ENCODE assay signal across 13 cellular contexts in the genomic region with DNA sequence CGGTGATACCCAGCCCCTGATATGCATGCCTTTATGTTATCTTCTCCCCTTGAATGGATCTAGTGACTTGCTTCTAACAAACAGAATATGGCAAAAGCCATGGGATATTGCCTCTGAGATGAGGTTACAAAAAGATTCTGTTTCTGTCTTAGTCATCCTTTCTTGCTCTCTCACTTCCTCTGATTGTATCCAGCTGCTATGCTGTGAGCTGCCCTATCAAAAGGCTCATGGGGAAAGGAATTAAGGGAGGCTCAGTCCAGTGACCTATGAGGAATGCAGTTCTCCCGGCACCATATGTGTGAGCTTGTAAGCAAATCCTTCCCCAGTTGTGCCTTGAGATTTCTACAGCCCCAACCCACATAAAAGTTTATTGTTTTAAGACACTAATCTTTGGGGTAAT.
DNase-seq lines count a peak whose midpoint lies in the region; ATAC-seq and TF ChIP-seq lines count a peak whose summit lies in the region.
"Had no signal": no experiment of that assay in that cellular context is flagged by ENCODE, and none has a peak within 500 bp of the region (broad histone marks: within the 10 kb centered on the region; RNA-seq: fewer than 3 reads in every experiment).

No MANE protein-coding gene starts in this region.

- H3K4me1 ChIP-seq in hepatocyte (ENCODE audit: insufficient read depth) = no peaks in the 10 kb centered on the region
- H3K4me1 ChIP-seq in CD8-positive, alpha-beta memory T cell (ENCODE audit: insufficient read depth, low read length) = no peaks in the 10 kb centered on the region

- H3K9me3 Mint-ChIP-seq in CD8-positive, alpha-beta memory T cell = no peaks in the 10 kb centered on the region
- H3K9me3 Mint-ChIP-seq: T-cell had no signal

- ATAC-seq in HG02610 (IDR thresholded peaks at IDR 0.05; ENCODE audit: unreplicated experiment) = peak; percentile 73
- ATAC-seq: T-cell had no signal

- H3K27me3 Mint-ChIP-seq in CD8-positive, alpha-beta memory T cell = no peaks in the 10 kb centered on the region

- no peak overlapping the region for H3K4me2 ChIP-seq in hepatocyte

- H3K27ac ChIP-seq in hepatocyte = no peak overlapping the region
- no peak overlapping the region for H3K27ac ChIP-seq in CD8-positive, alpha-beta memory T cell (ENCODE audit: low read depth, low read length)
- H3K27ac ChIP-seq: dorsolateral prefrontal cortex had no signal

- WGBS in hepatocyte (ENCODE audit: low lambda C conversion rate, missing lambda C conversion rate) = 45% methylated on average over 2 of the region's 2 CpGs

- CTCF ChIA-PET in CD8-positive, alpha-beta memory T cell (lab: Charles Lee) = no interaction called here

- no peak overlapping the region for H3K4me3 ChIP-seq in hepatocyte
- no peak overlapping the region for H3K4me3 ChIP-seq in CD8-positive, alpha-beta memory T cell (ENCODE audit: low read length)
- H3K4me3 ChIP-seq: dorsolateral prefrontal cortex had no signal

- no peaks in the 10 kb centered on the region for H3K36me3 Mint-ChIP-seq in CD8-positive, alpha-beta memory T cell
- H3K36me3 Mint-ChIP-seq: T-cell had no signal

- H3K27me3 ChIP-seq in hepatocyte = no peaks in the 10 kb centered on the region
- H3K27me3 ChIP-seq in CD8-positive, alpha-beta memory T cell (ENCODE audit: insufficient read depth, low read length, poor library complexity, severe bottlenecking) = no peaks in the 10 kb centered on the region

- H4K20me1 ChIP-seq in hepatocyte (ENCODE audit: insufficient read depth, poor library complexity, severe bottlenecking) = no peaks in the 10 kb centered on the region

- H2AFZ ChIP-seq in hepatocyte = no peak overlapping the region

- H3K9me3 ChIP-seq in hepatocyte (ENCODE audit: low read depth) = no peaks in the 10 kb centered on the region
- no peaks in the 10 kb centered on the region for H3K9me3 ChIP-seq in CD8-positive, alpha-beta memory T cell (ENCODE audit: low read length)

- DNase-seq in ELF-1 (ENCODE audit: low read depth, low spot score) (peak; percentile 17), RKO (ENCODE audit: low spot score) (peak; percentile 73), hepatocyte (ENCODE audit: low spot score) (peak; percentile 29), NCI-H146 (lab: John Stamatoyannopoulos, UW) (no peak), AML-193 (lab: John Stamatoyannopoulos, UW) (no peak)
- no peak for DNase-seq in activated naive CD4-positive, alpha-beta T cell treated with anti-CD3 and anti-CD28 coated beads, Interleukin-2, amount 50 U/mL, for 16 hours
- DNase-seq in CD8-positive, alpha-beta memory T cell = no peak
- DNase-seq: Calu3; dorsolateral prefrontal cortex; NCI-H2029; stimulated activated naive CD4-positive, alpha-beta T cell; T-cell had no signal

- TF ChIP-seq CTCF in hepatocyte (IDR thresholded peaks at IDR 0.05; ENCODE audit: poor library complexity) = no peak

- H3K27ac Mint-ChIP-seq in CD8-positive, alpha-beta memory T cell = no peak overlapping the region
- H3K27ac Mint-ChIP-seq: T-cell had no signal

- no peaks in the 10 kb centered on the region for H3K4me1 Mint-ChIP-seq in CD8-positive, alpha-beta memory T cell
- H3K4me1 Mint-ChIP-seq: T-cell had no signal

- H3K4me3 Mint-ChIP-seq in CD8-positive, alpha-beta memory T cell = no peak overlapping the region
- H3K4me3 Mint-ChIP-seq: T-cell had no signal

- no peaks in the 10 kb centered on the region for H3K79me2 ChIP-seq in hepatocyte

- H3K36me3 ChIP-seq in hepatocyte (replicated peaks; ENCODE audit: insufficient read depth, low read depth) = no peaks in the 10 kb centered on the region
- H3K36me3 ChIP-seq in CD8-positive, alpha-beta memory T cell (ENCODE audit: insufficient read depth, low read length) = no peaks in the 10 kb centered on the region

- POLR2A ChIA-PET in CD8-positive, alpha-beta memory T cell (lab: Charles Lee) = no interaction called here

- no peaks in the 10 kb centered on the region for H3K9me2 ChIP-seq in hepatocyte (replicated peaks; ENCODE audit: insufficient read depth)

Comparison
In these comparisons a context has a peak if more than half of its experiments do, and no peak if none do; other contexts are left out.
1. DNase-seq: peak in ELF-1 (single experiment), RKO (single experiment) and hepatocyte (single experiment); none in activated naive CD4-positive, alpha-beta T cell treated with anti-CD3 and anti-CD28 coated beads, Interleukin-2, amount 50 U/mL, for 16 hours (single experiment), CD8-positive, alpha-beta memory T cell (0 of 5), NCI-H146 (single experiment) and AML-193 (0 of 2).